Comparison of ENCODE assay signal across 21 cellular contexts in the genomic region with DNA sequence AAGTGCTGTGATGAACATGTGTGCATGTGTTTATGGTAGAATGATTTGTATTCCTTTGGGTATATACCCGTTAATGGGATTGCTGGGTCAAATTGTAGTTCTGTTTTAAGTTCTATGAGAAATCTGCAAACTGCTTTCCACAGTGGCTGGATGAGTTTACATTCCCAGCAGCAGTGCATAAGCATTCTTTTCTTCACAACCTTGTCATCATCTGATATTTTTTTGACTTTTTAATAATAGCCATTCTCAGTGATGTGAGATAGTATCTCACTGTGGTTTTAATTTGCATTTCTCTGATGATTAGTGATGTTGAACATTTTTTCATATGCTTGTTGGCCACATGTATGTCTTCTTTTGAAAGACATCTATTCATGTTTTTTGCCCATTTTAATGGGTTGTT.
"Had no signal": no experiment of that assay in that cellular context is flagged by ENCODE, and none has a peak within 500 bp of the region (broad histone marks: within the 10 kb centered on the region; RNA-seq: fewer than 3 reads in every experiment).

No MANE protein-coding gene starts in this region.

- FAIRE-seq: endothelial cell of umbilical vein, frontal cortex, kidney had no signal

- DNase-seq: colonic mucosa; dermis blood vessel endothelial cell; effector CD8-positive, alpha-beta T cell; effector memory CD8-positive, alpha-beta T cell; endodermal cell; foreskin fibroblast; heart left ventricle; hypothalamus; immature natural killer cell; islet precursor cell; kidney; kidney glomerular epithelial cell; left lung; left ventricle myocardium superior; lower lobe of right lung; mesenchymal stem cell; mucosa of descending colon; naive B cell; naive thymus-derived CD8-positive, alpha-beta T cell had no signal
